ENCODE assay signal across 12 cellular contexts in the genomic region with DNA sequence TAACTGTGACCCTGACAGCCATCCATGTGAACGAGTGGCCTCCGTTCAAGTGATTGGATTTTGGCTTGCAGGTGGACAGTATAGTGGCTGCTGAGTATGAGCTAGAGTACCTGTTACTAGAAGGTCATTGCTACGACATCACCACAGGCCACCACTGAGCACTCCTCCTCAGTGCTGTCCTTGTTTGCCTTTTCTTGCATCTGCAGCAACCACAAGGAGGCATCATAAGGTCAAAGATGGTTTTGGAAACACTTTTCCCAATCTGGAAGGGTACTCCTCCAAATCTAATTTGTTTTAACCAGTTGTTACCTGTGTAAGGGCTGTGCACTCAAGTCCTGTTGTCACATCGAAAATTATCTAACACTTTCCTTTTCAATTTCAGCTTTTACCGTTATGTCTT.
A peak's percentile ranks its signal among the peaks of the same experiment; 100 is the strongest.
DNase-seq lines count a peak whose midpoint lies in the region; ATAC-seq, FAIRE-seq and TF ChIP-seq lines count a peak whose summit lies in the region.
"Had no signal": no experiment of that assay in that cellular context is flagged by ENCODE, and none has a peak within 500 bp of the region (broad histone marks: within the 10 kb centered on the region; RNA-seq: fewer than 3 reads in every experiment).

No MANE protein-coding gene starts in this region.

- FAIRE-seq in H54 (lab: Jason Lieb, UNC) = peak; percentile 78
- FAIRE-seq: colon had no signal

- TF ChIP-seq CTCF in AG04450 (IDR thresholded peaks at IDR 0.05; ENCODE audit: low read depth, low read length) (peak; percentile 55), astrocyte of the cerebellum (IDR thresholded peaks at IDR 0.05; ENCODE audit: low read depth, low read length, missing control alignments) (peak; percentile 38)

- H3K27me3 ChIP-seq in AG04450 (ENCODE audit: control insufficient read depth, insufficient read depth, low read length) = no peaks in the 10 kb centered on the region
- H3K27me3 ChIP-seq: MG63 had no signal

- H3K36me3 Mint-ChIP-seq in activated naive CD4-positive, alpha-beta T cell treated with anti-CD3 and anti-CD28 coated beads, Interleukin-2, amount 50 U/mL, for 72 hours = peaks cover 12 to 18% of the 10 kb centered on the region in 2 donors

- H3K27ac ChIP-seq in AG04450 (ENCODE audit: low read depth, low read length) = no peak overlapping the region

- CTCF ChIA-PET in AG04450 (lab: Charles Lee) = interaction anchor here (0.6 to 2.1 kb wide), 10 partner anchors 10 to 1751 kb away, joined by 3 to 10 read pairs (median 4); no protein-coding TSS in a partner anchor

- in situ Hi-C loops in astrocyte of the cerebellum (cut with HindIII; ENCODE audit: low sequenced_read_pairs) = no loop called here

- ATAC-seq in activated naive CD4-positive, alpha-beta T cell treated with anti-CD3 and anti-CD28 coated beads, Interleukin-2, amount 50 U/mL, for 72 hours = no peak

- no peak overlapping the region for H3K4me3 ChIP-seq in AG04450 (ENCODE audit: low read depth, low read length)
- no peak overlapping the region for H3K4me3 ChIP-seq in astrocyte of the cerebellum (ENCODE audit: low read depth, low read length)
- H3K4me3 ChIP-seq: MG63 had no signal

- POLR2A ChIA-PET in AG04450 (lab: Yijun Ruan, JAX) = no interaction called here

- no peak overlapping the region for H3K27ac Mint-ChIP-seq in activated naive CD4-positive, alpha-beta T cell treated with anti-CD3 and anti-CD28 coated beads, Interleukin-2, amount 50 U/mL, for 72 hours

- no peaks in the 10 kb centered on the region for H3K9me3 Mint-ChIP-seq in activated naive CD4-positive, alpha-beta T cell treated with anti-CD3 and anti-CD28 coated beads, Interleukin-2, amount 50 U/mL, for 72 hours

- no peaks in the 10 kb centered on the region for H3K9me3 ChIP-seq in AG04450 (ENCODE audit: control insufficient read depth, insufficient read depth, low read length)
- H3K9me3 ChIP-seq: MG63 had no signal

- TF ChIP-seq POLR2A in H54 (IDR thresholded peaks at IDR 0.05; ENCODE audit: low read depth, low read length) = no peak

- DNase-seq in AG04450 (ENCODE audit: low read depth, low spot score) (no peak), H54 (ENCODE audit: insufficient read length, low spot score) (no peak), astrocyte of the cerebellum (ENCODE audit: low read depth) (no peak), iris pigment epithelial cell (ENCODE audit: low read depth) (peak; percentile 17), SKM-1 treated with dmso at 0.1 percent for 144 hours (lab: John Stamatoyannopoulos, UW; ENCODE audit: unreplicated experiment) (no peak), middle frontal gyrus (ENCODE audit: extremely low spot score, low spot score) (no peak)
- no peak for DNase-seq in stimulated activated CD4-positive, alpha-beta T cell treated with anti-CD3 and anti-CD28 coated beads, Interleukin-4, amount 100 ng/mL, for 4 hours
- DNase-seq in activated naive CD4-positive, alpha-beta T cell treated with anti-CD3 and anti-CD28 coated beads, Interleukin-2, amount 50 U/mL, for 72 hours (ENCODE audit: low spot score in 2 of 2) = no peak
- DNase-seq: MG63, posterior cingulate gyrus, SHP77 had no signal
